In the genomic region with DNA sequence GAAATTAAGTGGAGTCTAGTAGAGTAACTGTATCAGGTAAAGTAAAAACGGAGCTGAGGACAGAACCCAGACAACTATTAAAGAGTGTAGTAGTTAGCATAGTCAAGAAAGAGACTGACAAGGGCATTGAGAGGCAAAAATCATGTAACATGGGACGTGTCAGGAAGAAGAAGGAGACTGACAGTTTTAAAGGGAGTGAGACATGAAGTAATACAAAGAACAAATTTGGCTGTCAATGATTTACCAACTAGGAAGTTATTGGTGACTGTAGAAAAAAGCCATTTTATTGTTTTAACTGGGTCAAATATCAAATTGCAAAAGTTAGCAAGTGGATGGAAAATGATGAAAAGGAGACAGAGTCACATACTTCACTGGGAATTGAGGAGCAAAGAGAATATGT, we compare ENCODE assay signal across 23 cellular contexts.
DNase-seq lines count a peak whose midpoint lies in the region; ATAC-seq, FAIRE-seq and TF ChIP-seq lines count a peak whose summit lies in the region.
"Had no signal": no experiment of that assay in that cellular context is flagged by ENCODE, and none has a peak within 500 bp of the region (broad histone marks: within the 10 kb centered on the region; RNA-seq: fewer than 3 reads in every experiment).

No MANE protein-coding gene starts in this region.

- CTCF ChIA-PET in endothelial cell of umbilical vein (lab: Charles Lee), result interaction anchor here (0.9 to 1.5 kb wide), 4 partner anchors 12 to 140 kb away, joined by 3 to 4 read pairs (median 3); no protein-coding TSS in a partner anchor

- POLR2A ChIA-PET in endothelial cell of umbilical vein (lab: Charles Lee), result no interaction called here

- in situ Hi-C loops in Caki2 (cut with HindIII; ENCODE audit: low pct_unique_long_range_greater_than_20kb, low sequenced_read_pairs), result no loop called here

- TF ChIP-seq POLR2A in endothelial cell of umbilical vein (IDR thresholded peaks at IDR 0.05; ENCODE audit: low read depth, low read length) (no peak), right lobe of liver (IDR thresholded peaks at IDR 0.05) (no peak), esophagus squamous epithelium (IDR thresholded peaks at IDR 0.05) (no peak)

- DNase-seq in Caki2 (ENCODE audit: low read depth) (peak; percentile 36), endothelial cell of umbilical vein (ENCODE audit: low read depth, low spot score) (no peak), right lobe of liver (no peak), pancreas (no peak), esophagus squamous epithelium (lab: John Stamatoyannopoulos, UW) (no peak), NCI-H526 treated with DMSO at 0.1 percent for 48 hours (lab: John Stamatoyannopoulos, UW) (no peak)
- DNase-seq: Caco-2; CD4-positive, alpha-beta T cell; DMS53; EL; NCI-H1048; NCI-H1436; NCI-H1930; NCI-H226; NCI-H524 treated with DMSO at 0.1 percent for 48 hours; SJCRH30 had no signal

- H3K4me1 ChIP-seq in endothelial cell of umbilical vein (ENCODE audit: control insufficient read depth, extremely low read depth, insufficient read depth, low read length) (peaks cover under 1% of the 10 kb centered on the region), right lobe of liver (peaks cover 0 to 50% (median 11%) of the 10 kb centered on the region in 4 donors), pancreas (peaks cover 5 to 35% (median 27%) of the 10 kb centered on the region in 3 donors), esophagus squamous epithelium (no peaks in the 10 kb centered on the region)
- H3K4me1 ChIP-seq: SJCRH30 had no signal

- FAIRE-seq in endothelial cell of umbilical vein (lab: Jason Lieb, UNC) (no peak), pancreas (lab: Jason Lieb, UNC) (no peak)
- FAIRE-seq: A204.1, GM12878, H54 had no signal

- H2AFZ ChIP-seq in endothelial cell of umbilical vein (ENCODE audit: low read depth, low read length), result no peak overlapping the region

- no peak overlapping the region for H3K9ac ChIP-seq in endothelial cell of umbilical vein (replicated peaks; ENCODE audit: extremely low read depth, insufficient read depth, low read length)
- H3K9ac ChIP-seq: KMS-11 had no signal

- H3K79me2 ChIP-seq in endothelial cell of umbilical vein (ENCODE audit: control insufficient read depth, insufficient read depth, low read length), result peaks cover 94% of the 10 kb centered on the region

- H3K9me3 ChIP-seq in endothelial cell of umbilical vein (replicated peaks; ENCODE audit: control insufficient read depth, insufficient read depth, low read length) (no peaks in the 10 kb centered on the region), right lobe of liver (no peaks in the 10 kb centered on the region), pancreas (no peaks in the 10 kb centered on the region), esophagus squamous epithelium (no peaks in the 10 kb centered on the region)
- H3K9me3 ChIP-seq: Caco-2, SJCRH30 had no signal

- H3K4me3 ChIP-seq in endothelial cell of umbilical vein (replicated peaks in 1 of 3; ENCODE audit: insufficient read depth in 1 of 3, low read depth in 1 of 3, low read length in 3 of 3) (no peak overlapping the region), right lobe of liver (peak overlapping the region in 1 of 3 donors; percentile 10), pancreas (no peak overlapping the region), esophagus squamous epithelium (no peak overlapping the region)
- H3K4me3 ChIP-seq: GM12878, SJCRH30 had no signal

- H3K27ac ChIP-seq in endothelial cell of umbilical vein (ENCODE audit: insufficient read depth, low read depth, low read length), result no peak overlapping the region
- peak overlapping the region in 2 of 3 donors; percentile 67 to 69 for H3K27ac ChIP-seq in right lobe of liver
- H3K27ac ChIP-seq in pancreas, result peak overlapping the region in 2 of 4 donors; percentile 3 to 26
- H3K27ac ChIP-seq in esophagus squamous epithelium, result no peak overlapping the region
- H3K27ac ChIP-seq: KMS-11, SJCRH30 had no signal

- intact Hi-C loops in endothelial cell of umbilical vein (cut with micrococcal nuclease) (no loop called here), right lobe of liver (cut with DNase I) (no loop called here), pancreas (cut with DNase I) (no loop called here), esophagus squamous epithelium (cut with DNase I) (no loop called here)

- H3K27me3 ChIP-seq in endothelial cell of umbilical vein (ENCODE audit: control insufficient read depth in 2 of 2, insufficient read depth in 2 of 2, low read length in 2 of 2) (no peaks in the 10 kb centered on the region), right lobe of liver (no peaks in the 10 kb centered on the region), pancreas (no peaks in the 10 kb centered on the region), esophagus squamous epithelium (no peaks in the 10 kb centered on the region)
- H3K27me3 ChIP-seq: SJCRH30 had no signal

- peak; percentile 23 to 71 (median 55) for ATAC-seq in right lobe of liver
- ATAC-seq in pancreas, result peak; percentile 49 to 71 (median 64)
- no peak for ATAC-seq in GM18909 (IDR thresholded peaks at IDR 0.05; ENCODE audit: poor library complexity, unreplicated experiment)
- no peak for ATAC-seq in GM21526 (IDR thresholded peaks at IDR 0.05; ENCODE audit: low FRiP score, unreplicated experiment)
- ATAC-seq: GM12878, Panc1 had no signal

- no peaks in the 10 kb centered on the region for H4K20me1 ChIP-seq in endothelial cell of umbilical vein (replicated peaks; ENCODE audit: control insufficient read depth, extremely low read depth, insufficient read depth, low read length)

- no TSS peak for BruUV-seq in endothelial cell of umbilical vein (replicated peaks; lab: Mats Ljungman, UMichigan)

- TF ChIP-seq CTCF in endothelial cell of umbilical vein (IDR thresholded peaks at IDR 0.05; ENCODE audit: extremely low read depth in 1 of 2, insufficient read depth in 1 of 2, low read depth in 1 of 2, low read length in 2 of 2) (no peak), right lobe of liver (IDR thresholded peaks at IDR 0.05) (no peak), pancreas (IDR thresholded peaks at IDR 0.05) (no peak), esophagus squamous epithelium (IDR thresholded peaks at IDR 0.05) (no peak)

- dilution Hi-C loops in endothelial cell of umbilical vein (cut with MboI; ENCODE audit: extremely low pct_ligation_motif_present, low sequenced_read_pairs), result no loop called here

- WGBS in right lobe of liver (ENCODE audit: insufficient coverage, low coverage, low lambda C conversion rate, missing lambda C conversion rate), result 10% methylated on average over 2 of the region's 2 CpGs
- WGBS in pancreas, 2 donors, result 17 to 28% methylated on average over 2 of the region's 2 CpGs
- WGBS in esophagus squamous epithelium, 2 donors, result 88 to 92% methylated on average over 2 of the region's 2 CpGs

- no peaks in the 10 kb centered on the region for H3K9me1 ChIP-seq in endothelial cell of umbilical vein (replicated peaks; ENCODE audit: control insufficient read depth, extremely low read depth, insufficient read depth, low read length)

- H3K36me3 ChIP-seq in endothelial cell of umbilical vein (ENCODE audit: control insufficient read depth in 2 of 2, extremely low read depth in 1 of 2, insufficient read depth in 2 of 2, low read length in 2 of 2) (peaks cover 0 to 5% of the 10 kb centered on the region in 2 experiments), right lobe of liver (no peaks in the 10 kb centered on the region), pancreas (no peaks in the 10 kb centered on the region), esophagus squamous epithelium (no peaks in the 10 kb centered on the region)

- H3K4me2 ChIP-seq in endothelial cell of umbilical vein (ENCODE audit: insufficient read depth, low read length), result no peak overlapping the region
- H3K4me2 ChIP-seq: KMS-11 had no signal

TF ChIP-seq in endothelial cell of umbilical vein, 7 proteins besides CTCF, POLR2A, EP300 and RAD21:
- TF ChIP-seq POLR2AphosphoS5 (IDR thresholded peaks at IDR 0.05; ENCODE audit: insufficient read depth, low read depth, low read length), result peak; percentile 9
- TF ChIP-seq, protein P1, sequence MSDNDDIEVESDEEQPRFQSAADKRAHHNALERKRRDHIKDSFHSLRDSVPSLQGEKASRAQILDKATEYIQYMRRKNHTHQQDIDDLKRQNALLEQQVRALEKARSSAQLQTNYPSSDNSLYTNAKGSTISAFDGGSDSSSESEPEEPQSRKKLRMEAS (IDR thresholded peaks at IDR 0.05; ENCODE audit: insufficient read depth, insufficient read length), result no peak

Comparison
In these comparisons a context has a peak if more than half of its experiments do, and no peak if none do; other contexts are left out.
1. H3K27ac ChIP-seq: peak in right lobe of liver (2 of 3); none in endothelial cell of umbilical vein (single experiment) and esophagus squamous epithelium (0 of 4).
2. ATAC-seq: peak in right lobe of liver (4 of 4) and pancreas (4 of 4); none in GM18909 (single experiment) and GM21526 (single experiment).